Comparison of ENCODE assay signal across 8 cellular contexts in the genomic region with DNA sequence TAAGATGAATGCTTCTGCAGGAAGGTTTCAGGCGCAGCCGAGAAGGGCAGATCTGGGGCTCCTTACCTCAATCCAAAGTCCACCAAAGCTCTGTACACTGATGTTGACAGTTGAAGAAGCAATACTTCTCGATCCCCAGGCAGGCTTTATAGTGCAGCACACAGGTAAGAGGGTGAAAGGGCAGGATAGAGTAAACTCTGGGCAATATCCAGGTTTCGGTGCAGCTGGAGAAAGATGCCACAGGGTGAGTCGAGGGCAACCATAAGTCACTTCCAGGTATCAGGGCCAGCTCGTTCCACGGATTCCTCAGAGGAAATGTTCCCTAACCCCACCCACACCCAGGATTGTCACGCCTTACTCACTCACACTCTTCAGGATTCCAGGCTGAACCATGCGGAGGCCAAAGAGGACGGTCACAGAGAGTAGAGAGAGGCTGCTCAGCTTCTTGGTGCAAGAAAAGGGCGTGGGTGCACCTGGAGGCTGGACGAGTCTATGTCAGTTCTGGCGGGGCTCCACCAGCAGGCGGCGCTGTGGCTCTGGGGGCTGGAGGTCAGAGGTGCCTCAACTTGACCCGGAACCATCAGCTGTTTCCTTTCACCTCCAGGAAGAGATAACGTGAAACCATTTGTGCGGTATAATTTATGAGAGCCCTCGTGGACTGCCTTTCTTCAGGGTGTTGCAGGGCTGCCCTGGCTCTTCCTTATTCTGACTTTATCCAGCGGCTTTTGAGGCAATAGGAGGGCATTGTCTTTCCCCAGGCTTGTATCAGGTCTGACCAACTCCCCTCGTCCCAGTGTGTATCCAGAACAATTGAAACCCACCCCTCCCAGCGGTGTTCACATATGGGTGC. TPM values are rescaled to one million over a fixed set of nuclear protein-coding genes. Genes with fewer than 3 reads are reported as not detected.
A peak's percentile ranks its signal among the peaks of the same experiment; 100 is the strongest.
DNase-seq lines count a peak whose midpoint lies in the region; ATAC-seq and TF ChIP-seq lines count a peak whose summit lies in the region.

No MANE protein-coding gene starts in this region.

- intact Hi-C loops in Right ventricle myocardium inferior (cut with DNase I), result no loop called here
- intact Hi-C loops in PC-9 (cut with micrococcal nuclease; ENCODE audit: unreplicated experiment), result loop anchor here (1.0 kb wide), 1 partner anchor 153 kb away; no protein-coding TSS in a partner anchor
- intact Hi-C loops in right cardiac atrium (cut with DNase I), result no loop called here

- H3K4me1 ChIP-seq in right atrium auricular region, result no peaks in the 10 kb centered on the region
- H3K4me1 ChIP-seq in PC-9 (replicated peaks; ENCODE audit: insufficient read depth), result 0 out of 2 replicates have a peak, but pooled peaks cover 7% of the 10 kb centered on the region
- H3K4me1 ChIP-seq in right cardiac atrium (ENCODE audit: control insufficient read depth, insufficient read depth, low read length), result no peaks in the 10 kb centered on the region

- H3K27ac ChIP-seq in right atrium auricular region (no peak overlapping the region), PC-9 (no peak overlapping the region), right cardiac atrium (ENCODE audit: low read length) (no peak overlapping the region)

- no peaks in the 10 kb centered on the region for H3K27me3 ChIP-seq in right atrium auricular region
- no peaks in the 10 kb centered on the region for H3K27me3 ChIP-seq in PC-9 (ENCODE audit: insufficient read depth, low read depth)
- H3K27me3 ChIP-seq in right cardiac atrium (ENCODE audit: control insufficient read depth, insufficient read depth), result peaks cover 3% of the 10 kb centered on the region

- BruUV-seq in PC-9 (replicated peaks; lab: Mats Ljungman, UMichigan), result no TSS peak

- H3K9me2 ChIP-seq in PC-9 (ENCODE audit: insufficient read depth), result no peaks in the 10 kb centered on the region

- H2AFZ ChIP-seq in PC-9, result no peak overlapping the region

- H3K36me3 ChIP-seq in right atrium auricular region (no peaks in the 10 kb centered on the region), PC-9 (ENCODE audit: low read depth) (no peaks in the 10 kb centered on the region)

- no peaks in the 10 kb centered on the region for H4K20me1 ChIP-seq in PC-9 (ENCODE audit: insufficient read depth)

- CTCF ChIA-PET in PC-9 (lab: Charles Lee), result interaction anchor here (0.7 to 2.2 kb wide), 6 partner anchors 27 to 155 kb away, joined by 3 to 14 read pairs (median 6); no protein-coding TSS in a partner anchor

- WGBS in right cardiac atrium, result 41% methylated on average over 22 of the region's 22 CpGs

- no peaks in the 10 kb centered on the region for H3K79me2 ChIP-seq in PC-9 (ENCODE audit: low read depth)

- no peak overlapping the region for H3K4me3 ChIP-seq in right atrium auricular region
- H3K4me3 ChIP-seq in PC-9, result no peak overlapping the region
- no peak overlapping the region for H3K4me3 ChIP-seq in right cardiac atrium (ENCODE audit: low read length)

- POLR2A ChIA-PET in PC-9 (lab: Charles Lee; ENCODE audit: unreplicated experiment), result interaction anchor here (0.5 to 0.8 kb wide), 4 partner anchors 116 to 1389 kb away, joined by 3 read pairs; a partner anchor contains a TSS

- DNase-seq in Right ventricle myocardium inferior (ENCODE audit: missing footprints) (peak; percentile 89), right atrium auricular region (ENCODE audit: low spot score) (no peak), PC-9 (peak; percentile 62 to 73), right cardiac atrium (peak; percentile 22 to 75 (median 66)), SHP77 (lab: John Stamatoyannopoulos, UW) (no peak)
- DNase-seq in activated effector memory CD4-positive, alpha-beta T cell treated with Interleukin-2 at 50 U/mL for 16 hours, result peak; percentile 12
- DNase-seq in stimulated activated CD4-positive, alpha-beta T cell treated with anti-CD3 and anti-CD28 coated beads, Interleukin-15, amount 100 ng/mL, for 24 hours, result peak; percentile 86

- peak in 1 of 2 donors; percentile 54 for TF ChIP-seq CTCF in right atrium auricular region (IDR thresholded peaks at IDR 0.05)
- peak; percentile 97 for TF ChIP-seq CTCF in PC-9 (conservative IDR thresholded peaks at IDR 0.05)

- peaks cover 8% of the 10 kb centered on the region; the same call in 1 of the 2 replicates for H3F3A ChIP-seq in PC-9 (ENCODE audit: insufficient read depth, low read depth)

- H3K4me2 ChIP-seq in PC-9, result no peak overlapping the region

- no peaks in the 10 kb centered on the region for H3K9me3 ChIP-seq in right atrium auricular region
- no peaks in the 10 kb centered on the region for H3K9me3 ChIP-seq in PC-9 (ENCODE audit: insufficient read depth, low read depth)
- no peaks in the 10 kb centered on the region for H3K9me3 ChIP-seq in right cardiac atrium (ENCODE audit: control insufficient read depth, low read length)

- no peak for ATAC-seq in Right ventricle myocardium inferior
- no peak for ATAC-seq in right cardiac atrium
- ATAC-seq in GM19395 (IDR thresholded peaks at IDR 0.05; ENCODE audit: unreplicated experiment), result no peak

RNA-seq across cellular contexts. Expression of a gene that starts 14.4 kb away (rescaled TPM):
- not detected for total RNA-seq in Right ventricle myocardium inferior
- not detected for total RNA-seq in right atrium auricular region
- total RNA-seq in PC-9 (2021), result not detected in 2 replicates
- not detected for total RNA-seq in right cardiac atrium
- not detected for polyA plus RNA-seq in right cardiac atrium

RNA-seq across cellular contexts. Expression of a gene that starts 23.7 kb away (rescaled TPM):
- total RNA-seq in Right ventricle myocardium inferior (not detected), right atrium auricular region (not detected), PC-9 (2021) (not detected in 2 replicates), right cardiac atrium (not detected)
- not detected for polyA plus RNA-seq in right cardiac atrium

RNA-seq across cellular contexts. Expression of a gene that starts 36.0 kb away (rescaled TPM):
- total RNA-seq in Right ventricle myocardium inferior, result not detected
- total RNA-seq in right atrium auricular region, result not detected
- 4.6 and 6.6 TPM in 2 replicates for total RNA-seq in PC-9 (2021)
- not detected for total RNA-seq in right cardiac atrium
- not detected for polyA plus RNA-seq in right cardiac atrium

RNA-seq across cellular contexts. Expression of a gene that starts 37.7 kb away (rescaled TPM):
- not detected for total RNA-seq in Right ventricle myocardium inferior
- under 1 TPM; 0.33 to 0.39 TPM for total RNA-seq in right atrium auricular region
- 0.15 TPM in 1 of 2 replicates, not detected in the other for total RNA-seq in PC-9 (2021)
- 1 to 10 TPM in 1 of 4 donors, under 1 TPM in 3; 0.37 to 1.2 (median 0.58) TPM for total RNA-seq in right cardiac atrium
- polyA plus RNA-seq in right cardiac atrium, result 0.27 TPM

Comparison
In these comparisons a context has a peak if more than half of its experiments do, and no peak if none do; other contexts are left out.
1. DNase-seq: peak in Right ventricle myocardium inferior (single experiment), PC-9 (2 of 2), activated effector memory CD4-positive, alpha-beta T cell treated with Interleukin-2 at 50 U/mL for 16 hours (single experiment), right cardiac atrium (3 of 3) and stimulated activated CD4-positive, alpha-beta T cell treated with anti-CD3 and anti-CD28 coated beads, Interleukin-15, amount 100 ng/mL, for 24 hours (single experiment); none in right atrium auricular region (single experiment) and SHP77 (0 of 2).